8 cellular contexts compared by ENCODE assay signal in the genomic region with DNA sequence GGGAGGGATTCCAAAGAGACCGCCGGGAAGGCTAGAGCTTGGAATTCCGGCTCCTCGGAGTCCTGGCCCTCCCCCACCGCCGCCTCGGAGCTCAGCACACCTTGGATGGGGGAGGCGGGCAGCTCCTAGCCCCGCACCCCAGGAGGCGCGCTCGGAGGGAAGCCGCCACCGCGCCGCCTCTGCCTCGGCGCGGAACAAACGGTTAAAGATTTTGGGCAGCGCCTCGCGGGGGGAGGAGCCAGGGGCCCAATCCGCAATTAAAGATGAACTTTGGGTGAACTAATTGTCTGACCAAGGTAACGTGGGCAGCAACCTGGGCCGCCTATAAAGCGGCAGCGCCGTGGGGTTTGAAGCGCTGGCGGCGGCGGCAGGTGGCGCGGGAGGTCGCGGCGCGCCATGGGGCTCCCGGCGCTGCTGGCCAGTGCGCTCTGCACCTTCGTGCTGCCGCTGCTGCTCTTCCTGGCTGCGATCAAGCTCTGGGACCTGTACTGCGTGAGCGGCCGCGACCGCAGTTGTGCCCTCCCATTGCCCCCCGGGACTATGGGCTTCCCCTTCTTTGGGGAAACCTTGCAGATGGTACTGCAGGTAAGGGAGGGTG. TPM values are rescaled to one million over a fixed set of nuclear protein-coding genes. Genes with fewer than 3 reads are reported as not detected.
DNase-seq lines count a peak whose midpoint lies in the region; ATAC-seq and TF ChIP-seq lines count a peak whose summit lies in the region.

TSS of gene CYP26A1 (plus strand) at position 355 of the 598 bp plus-strand sequence. CDS start at position 397, 42 bp downstream.

- peaks cover 5% of the 10 kb centered on the region for H3K27me3 ChIP-seq in CD8-positive, alpha-beta T cell (ENCODE audit: insufficient read depth, low read length)

- ATAC-seq in CD8-positive, alpha-beta T cell: no peak

- no peaks in the 10 kb centered on the region for H3K36me3 Mint-ChIP-seq in CD8-positive, alpha-beta T cell
- H3K36me3 Mint-ChIP-seq in nephron progenitor cell (ENCODE audit: low read depth): no peaks in the 10 kb centered on the region

- peaks cover 11% of the 10 kb centered on the region for H3K4me1 ChIP-seq in CD8-positive, alpha-beta T cell (ENCODE audit: insufficient read depth, low read length)

- H3K9me3 ChIP-seq in CD8-positive, alpha-beta T cell (ENCODE audit: low read length): no peaks in the 10 kb centered on the region

- H3K36me3 ChIP-seq in CD8-positive, alpha-beta T cell (ENCODE audit: insufficient read depth, low read length): no peaks in the 10 kb centered on the region

- H3K27ac ChIP-seq in CD8-positive, alpha-beta T cell (ENCODE audit: low read depth, low read length): no peak within 1 kb of the TSS
- no peak within 1 kb of the TSS for H3K27ac ChIP-seq in coronary artery

- H3K27me3 Mint-ChIP-seq in CD8-positive, alpha-beta T cell (ENCODE audit: low read depth): peaks cover 57% of the 10 kb centered on the region
- peaks cover 86% of the 10 kb centered on the region for H3K27me3 Mint-ChIP-seq in nephron progenitor cell (ENCODE audit: low read depth, poor library complexity)

- intact Hi-C loops in CD8-positive, alpha-beta T cell (cut with DNase I, micrococcal nuclease): no loop called here

- no peak within 1 kb of the TSS for H3K27ac Mint-ChIP-seq in CD8-positive, alpha-beta T cell
- H3K27ac Mint-ChIP-seq in nephron progenitor cell: no peak within 1 kb of the TSS

- no peak within 1 kb of the TSS for H3K4me3 ChIP-seq in CD8-positive, alpha-beta T cell (ENCODE audit: low read depth, low read length)
- H3K4me3 ChIP-seq in coronary artery: peak within 1 kb of the TSS; percentile 73

- POLR2A ChIA-PET in CD8-positive, alpha-beta T cell (lab: Charles Lee): no interaction called here

- H3K4me1 Mint-ChIP-seq in CD8-positive, alpha-beta T cell (ENCODE audit: low read depth): peaks cover 26% of the 10 kb centered on the region
- H3K4me1 Mint-ChIP-seq in nephron progenitor cell: peaks cover 74% of the 10 kb centered on the region

- H3K9me3 Mint-ChIP-seq in CD8-positive, alpha-beta T cell: no peaks in the 10 kb centered on the region
- H3K9me3 Mint-ChIP-seq in nephron progenitor cell: no peaks in the 10 kb centered on the region

- no peak for TF ChIP-seq CTCF in CD8-positive, alpha-beta T cell (IDR thresholded peaks at IDR 0.05)
- no peak for TF ChIP-seq CTCF in coronary artery (IDR thresholded peaks at IDR 0.05)
- TF ChIP-seq CTCF in nephron progenitor cell (IDR thresholded peaks at IDR 0.05): no peak

- no peak for DNase-seq in CD8-positive, alpha-beta T cell
- DNase-seq in M059J (ENCODE audit: low read depth) (peak; percentile 19), coronary artery (ENCODE audit: low spot score) (no peak), nephron progenitor cell (peak; percentile 46), NCI-H345 (lab: John Stamatoyannopoulos, UW) (no peak), AG08396 (ENCODE audit: low spot score) (no peak), NCI-H524 treated with DMSO at 0.1 percent for 48 hours (lab: John Stamatoyannopoulos, UW) (no peak)
- DNase-seq in stimulated activated CD4-positive, alpha-beta T cell treated with anti-CD3 and anti-CD28 coated beads, Interleukin-4, amount 100 ng/mL, for 24 hours: no peak

- H3K4me3 Mint-ChIP-seq in CD8-positive, alpha-beta T cell: peak within 1 kb of the TSS; percentile 11
- H3K4me3 Mint-ChIP-seq in nephron progenitor cell: peak within 1 kb of the TSS; percentile 90

- CTCF ChIA-PET in CD8-positive, alpha-beta T cell (lab: Charles Lee): interaction anchor here (0.8 kb wide), 1 partner anchor 279 kb away, joined by 3 read pairs; no protein-coding TSS in a partner anchor

RNA-seq across cellular contexts. Expression of gene CYP26A1, which starts in this region (rescaled TPM):
- not detected for total RNA-seq in CD8-positive, alpha-beta T cell
- total RNA-seq in M059J (2014; rRNA removed; shearing (Covaris generic)): not detected in 2 replicates

Comparison
In these comparisons a context has a peak if more than half of its experiments do, and no peak if none do; other contexts are left out.
1. Peak in DNase-seq in M059J; RNA of the gene not detected or under 1 TPM.